11 cellular contexts compared by ENCODE assay signal in genomic region chr1:169725930-169726329, GRCh38. TPM values are rescaled to one million over a fixed set of nuclear protein-coding genes. Genes with fewer than 3 reads are reported as not detected.
"Had no signal": no experiment of that assay in that cellular context is flagged by ENCODE, and none has a peak within 500 bp of the region (broad histone marks: within the 10 kb centered on the region; RNA-seq: fewer than 3 reads in every experiment).

No MANE protein-coding gene starts in this region.

- H3K4me1 ChIP-seq: HAP-1 had no signal

- H3K9me3 Mint-ChIP-seq: HFFc6 had no signal

- H3K27ac ChIP-seq: GM23248, HL-60 had no signal

- H3K9me3 ChIP-seq: HAP-1 had no signal

- ATAC-seq: HCT116, K562 had no signal

- H3K27ac Mint-ChIP-seq: HFFc6 had no signal

- DNase-seq: GM23248, GOT3, H7, HFFc6, IMR-90 had no signal

- H3K36me3 ChIP-seq: HAP-1 had no signal

- H3K4me3 Mint-ChIP-seq: HFFc6 had no signal

- FAIRE-seq: K562 had no signal

- H3K4me3 ChIP-seq: GM23248, HAP-1, K562 had no signal

RNA-seq across cellular contexts. Expression of gene SELE, which starts 7.9 kb away (rescaled TPM):
- total RNA-seq: GM23248, H4, H7, HFFc6, HT1080, IMR-90, K562 had no signal

RNA-seq across cellular contexts. Expression of gene SELL, which starts 14.5 kb away (rescaled TPM):
- total RNA-seq: GM23248, H7, HT1080, IMR-90 had no signal
